ENCODE assay signal across 20 cellular contexts in genomic region chr4:87275311-87275710, GRCh38. TPM values are rescaled to one million over a fixed set of nuclear protein-coding genes. Genes with fewer than 3 reads are reported as not detected.
DNase-seq lines count a peak whose midpoint lies in the region; ATAC-seq, FAIRE-seq and TF ChIP-seq lines count a peak whose summit lies in the region.
"Had no signal": no experiment of that assay in that cellular context is flagged by ENCODE, and none has a peak within 500 bp of the region (broad histone marks: within the 10 kb centered on the region; RNA-seq: fewer than 3 reads in every experiment).

No MANE protein-coding gene starts in this region.

- TF ChIP-seq EP300 in HepG2 (IDR thresholded peaks at IDR 0.05; ENCODE audit: low read depth in 2 of 2, low read length in 2 of 2) (no peak), HepG2 (CRISPR knock-in tag; IDR thresholded peaks at IDR 0.05; ENCODE audit: borderline replicate concordance) (no peak), upper lobe of left lung (IDR thresholded peaks at IDR 0.05) (no peak)

- H3K36me3 ChIP-seq in HepG2 (replicated peaks in 1 of 2; ENCODE audit: control insufficient read depth in 1 of 2, insufficient read depth in 2 of 2, low read length in 2 of 2) (no peaks in the 10 kb centered on the region), right lobe of liver (no peaks in the 10 kb centered on the region), small intestine (ENCODE audit: control insufficient read depth in 2 of 2, insufficient read depth in 2 of 2, low read length in 2 of 2) (no peaks in the 10 kb centered on the region), upper lobe of left lung (no peaks in the 10 kb centered on the region)
- H3K36me3 ChIP-seq: BLaER1 had no signal

- H3K27ac ChIP-seq in HepG2 (ENCODE audit: extremely low read length, insufficient read depth, low read length) = no peak overlapping the region
- H3K27ac ChIP-seq in right lobe of liver = no peak overlapping the region
- H3K27ac ChIP-seq in small intestine (ENCODE audit: low read depth in 1 of 2, low read length in 1 of 2) = no peak overlapping the region
- no peak overlapping the region for H3K27ac ChIP-seq in upper lobe of left lung
- H3K27ac ChIP-seq: 22Rv1, BLaER1, GM23248 had no signal

- no TSS peak for BruUV-seq in HepG2 (replicated peaks; lab: Mats Ljungman, UMichigan)

- 20% methylated on average over 2 of the region's 2 CpGs for WGBS in HepG2 (ENCODE audit: low lambda C conversion rate)
- WGBS in right lobe of liver (ENCODE audit: insufficient coverage, low coverage, low lambda C conversion rate, missing lambda C conversion rate) = 61% methylated on average over 2 of the region's 2 CpGs
- WGBS in small intestine, 3 donors = 48 to 77% (median 61%) methylated on average over 2 of the region's 2 CpGs
- 80 to 86% methylated on average over 2 of the region's 2 CpGs for WGBS in upper lobe of left lung, 2 donors

- POLR2A ChIA-PET in HepG2 (lab: Yijun Ruan, JAX) = no interaction called here

- TF ChIP-seq POLR2A in HepG2 (IDR thresholded peaks at IDR 0.05; ENCODE audit: insufficient read depth in 1 of 2, low read depth in 2 of 2, low read length in 2 of 2) (no peak), right lobe of liver (IDR thresholded peaks at IDR 0.05) (no peak), upper lobe of left lung (IDR thresholded peaks at IDR 0.05) (no peak)

- no peak overlapping the region for H3K4me2 ChIP-seq in HepG2 (ENCODE audit: low read depth, low read length)
- H3K4me2 ChIP-seq: BLaER1 had no signal

- no peak overlapping the region for H3K9ac ChIP-seq in HepG2 (ENCODE audit: insufficient read depth, low read depth, low read length)
- H3K9ac ChIP-seq: BLaER1, GM23248 had no signal

- DNase-seq in HepG2 (ENCODE audit: low spot score) (no peak), right lobe of liver (no peak), NCI-H69 (lab: John Stamatoyannopoulos, UW) (peak; percentile 36), small intestine (peak; percentile 1), upper lobe of left lung (no peak)
- DNase-seq: Caco-2; CD4-positive, CD25-positive, alpha-beta regulatory T cell; CD8-positive, alpha-beta T cell; DMS153; DND-41; H7; HCEC 1CT had no signal

- ATAC-seq in HepG2 (no peak), right lobe of liver (no peak), upper lobe of left lung (ENCODE audit: low FRiP score in 2 of 2) (no peak), GM21737 (IDR thresholded peaks at IDR 0.05; ENCODE audit: unreplicated experiment) (no peak)
- ATAC-seq: CD8-positive, alpha-beta T cell had no signal

- H3K4me1 ChIP-seq in HepG2 (ENCODE audit: insufficient read depth, low read length) (peaks cover 54% of the 10 kb centered on the region), right lobe of liver (peaks cover 0 to 17% (median 8%) of the 10 kb centered on the region in 4 donors), small intestine (ENCODE audit: control insufficient read depth in 2 of 2, insufficient read depth in 1 of 2, low read depth in 1 of 2, low read length in 1 of 2) (no peaks in the 10 kb centered on the region), upper lobe of left lung (no peaks in the 10 kb centered on the region)
- H3K4me1 ChIP-seq: BLaER1 had no signal

- no peak for TF ChIP-seq CTCF in HepG2 (CRISPR knock-in tag; IDR thresholded peaks at IDR 0.05)
- no peak for TF ChIP-seq CTCF in right lobe of liver (IDR thresholded peaks at IDR 0.05)
- no peak for TF ChIP-seq CTCF in upper lobe of left lung (IDR thresholded peaks at IDR 0.05)

- H3K27me3 ChIP-seq in HepG2 (ENCODE audit: control insufficient read depth in 1 of 2, insufficient read depth in 2 of 2, low read length in 2 of 2) = no peaks in the 10 kb centered on the region
- H3K27me3 ChIP-seq in right lobe of liver = no peaks in the 10 kb centered on the region
- peaks cover 0 to 2% of the 10 kb centered on the region in 2 donors for H3K27me3 ChIP-seq in small intestine (ENCODE audit: control insufficient read depth in 2 of 2, insufficient read depth in 2 of 2, low read length in 2 of 2)
- H3K27me3 ChIP-seq in upper lobe of left lung = no peaks in the 10 kb centered on the region
- H3K27me3 ChIP-seq: BLaER1 had no signal

- intact Hi-C loops in HepG2 (cut with micrococcal nuclease; ENCODE audit: unreplicated experiment) (no loop called here), right lobe of liver (cut with DNase I) (no loop called here)

- no peaks in the 10 kb centered on the region for H4K20me1 ChIP-seq in HepG2 (ENCODE audit: insufficient read depth, low read length)
- H4K20me1 ChIP-seq: BLaER1 had no signal

- H2AFZ ChIP-seq in HepG2 (ENCODE audit: low read length) = no peak overlapping the region
- H2AFZ ChIP-seq: GM23248 had no signal

- H3K4me3 ChIP-seq in HepG2 (replicated peaks in 1 of 3; ENCODE audit: insufficient read depth in 1 of 3, low read depth in 2 of 3, low read length in 3 of 3) = no peak overlapping the region
- no peak overlapping the region for H3K4me3 ChIP-seq in right lobe of liver
- H3K4me3 ChIP-seq in small intestine (ENCODE audit: low read depth in 1 of 2, low read length in 2 of 2) = no peak overlapping the region
- no peak overlapping the region for H3K4me3 ChIP-seq in upper lobe of left lung
- H3K4me3 ChIP-seq: BLaER1, GM23248 had no signal

- in situ Hi-C loops in HepG2 (cut with HindIII; ENCODE audit: extremely low pct_ligation_motif_present, low pct_unique_long_range_greater_than_20kb) = no loop called here

- H3K9me3 ChIP-seq in HepG2 (ENCODE audit: low read length) (no peaks in the 10 kb centered on the region), right lobe of liver (no peaks in the 10 kb centered on the region), small intestine (ENCODE audit: control insufficient read depth, low read depth) (no peaks in the 10 kb centered on the region), upper lobe of left lung (no peaks in the 10 kb centered on the region)
- H3K9me3 ChIP-seq: BLaER1, Caco-2 had no signal

- no peaks in the 10 kb centered on the region for H3K79me2 ChIP-seq in HepG2 (ENCODE audit: insufficient read depth, low read length)

- CTCF ChIA-PET in HepG2 (lab: Yijun Ruan, JAX; ENCODE audit: low intra/inter-chr PET ratio, low total read pairs) = no interaction called here

- no peak for TF ChIP-seq RAD21 in HepG2 (CRISPR knock-in tag; IDR thresholded peaks at IDR 0.05)

- FAIRE-seq in HepG2 (lab: Jason Lieb, UNC) (no peak), small intestine (lab: Jason Lieb, UNC) (no peak)
- FAIRE-seq: A204.1, G401.6, GM12892, H1 had no signal

RNA-seq across cellular contexts. Expression of gene HSD17B13, which starts 47.4 kb away (rescaled TPM):
- total RNA-seq in HepG2 (2016; rRNA removed; fragmentation: Illumina TruSeq; extraction: Trizol) = 0.04 TPM in 1 of 2 replicates, not detected in the other
- total RNA-seq in HepG2 (2016; cell fraction: cytosol; rRNA removed; fragmentation: Illumina TruSeq; extraction: Trizol; ENCODE audit: low read depth) = not detected in 2 replicates
- total RNA-seq in HepG2 (2016; cell fraction: insoluble cytoplasmic fraction; rRNA removed; fragmentation: Illumina TruSeq; extraction: Trizol) = 0.07 and 0.11 TPM in 2 replicates
- not detected in 2 replicates for total RNA-seq in HepG2 (2016; cell fraction: membrane; rRNA removed; fragmentation: Illumina TruSeq; extraction: Trizol)
- total RNA-seq in HepG2 (2016; cell fraction: nucleus; rRNA removed; fragmentation: Illumina TruSeq; extraction: Trizol) = 0.16 and 0.34 TPM in 2 replicates
- polyA plus RNA-seq in HepG2 (2011; rRNA removed) = 0.15 and 0.27 TPM in 2 replicates
- polyA plus RNA-seq in HepG2 (2011; cell fraction: cytosol; rRNA removed) = 0.13 TPM in 2 replicates
- polyA plus RNA-seq in HepG2 (2011; cell fraction: nucleus; rRNA removed) = 0.32 and 0.40 TPM in 2 replicates
- polyA plus RNA-seq in HepG2 (2012) = 0.59 and 1.4 TPM in 2 replicates
- 0.06 TPM in 1 of 2 replicates, not detected in the other for polyA plus RNA-seq in HepG2 (2016; cell fraction: cytosol; fragmentation: Illumina TruSeq; extraction: Trizol; ENCODE audit: low read depth)
- polyA plus RNA-seq in HepG2 (2016; cell fraction: insoluble cytoplasmic fraction; fragmentation: Illumina TruSeq; extraction: Trizol; ENCODE audit: low read depth) = not detected in 2 replicates
- not detected in 2 replicates for polyA plus RNA-seq in HepG2 (2016; cell fraction: membrane; fragmentation: Illumina TruSeq; extraction: Trizol; ENCODE audit: low read depth)
- polyA plus RNA-seq in HepG2 (2016; cell fraction: nucleus; fragmentation: Illumina TruSeq; extraction: Trizol; ENCODE audit: insufficient read depth, low read depth) = 0.53 and 0.68 TPM in 2 replicates
- polyA minus RNA-seq in HepG2 (2011; rRNA and poly(A)+ RNA removed; ENCODE audit: low replicate concordance) = 0.07 TPM in 1 of 2 replicates, not detected in the other
- not detected in 2 replicates for polyA minus RNA-seq in HepG2 (2011; cell fraction: cytosol; rRNA and poly(A)+ RNA removed)
- polyA minus RNA-seq in HepG2 (2011; cell fraction: nucleus; rRNA and poly(A)+ RNA removed) = 0.37 and 0.52 TPM in 2 replicates
- total RNA-seq in right lobe of liver = 100 to 1,000 TPM in 2 of 6 experiments, 10 to 100 TPM in 4; 27.1 to 181 (median 65.3) TPM
- under 1 TPM; 0.13 to 0.67 (median 0.27) TPM for polyA plus RNA-seq in small intestine
- total RNA-seq in upper lobe of left lung = 10 to 100 TPM in 1 of 6 donors, 1 to 10 TPM in 2, under 1 TPM in 3; 0.30 to 16.7 (median 1.7) TPM
- total RNA-seq: GM23248 had no signal
- polyA plus RNA-seq: GM23248 had no signal

RNA-seq across cellular contexts. Expression of gene KLHL8, which starts 54.9 kb away (rescaled TPM):
- total RNA-seq in HepG2 (2016; rRNA removed; fragmentation: Illumina TruSeq; extraction: Trizol) (11.7 and 18.4 TPM in 2 replicates), right lobe of liver (1 to 10 TPM; 5.5 to 9.6 (median 7.2) TPM), upper lobe of left lung (10 to 100 TPM in 4 of 6 donors, 1 to 10 TPM in 2; 8.2 to 18.8 (median 11.9) TPM)
- total RNA-seq in HepG2 (2016; cell fraction: cytosol; rRNA removed; fragmentation: Illumina TruSeq; extraction: Trizol; ENCODE audit: low read depth) = 29.5 and 30.8 TPM in 2 replicates
- 12.4 and 16.0 TPM in 2 replicates for total RNA-seq in HepG2 (2016; cell fraction: insoluble cytoplasmic fraction; rRNA removed; fragmentation: Illumina TruSeq; extraction: Trizol)
- total RNA-seq in HepG2 (2016; cell fraction: membrane; rRNA removed; fragmentation: Illumina TruSeq; extraction: Trizol) = 21.3 and 27.0 TPM in 2 replicates
- total RNA-seq in HepG2 (2016; cell fraction: nucleus; rRNA removed; fragmentation: Illumina TruSeq; extraction: Trizol) = 10.2 and 11.7 TPM in 2 replicates
- polyA plus RNA-seq in HepG2 (2011; rRNA removed) (2.6 and 2.8 TPM in 2 replicates), small intestine (1 to 10 TPM; 5.4 to 7.6 (median 6.5) TPM)
- 1.7 and 3.5 TPM in 2 replicates for polyA plus RNA-seq in HepG2 (2011; cell fraction: cytosol; rRNA removed)
- polyA plus RNA-seq in HepG2 (2011; cell fraction: nucleus; rRNA removed) = 1.6 TPM in 2 replicates
- 7.8 and 8.3 TPM in 2 replicates for polyA plus RNA-seq in HepG2 (2012)
- polyA plus RNA-seq in HepG2 (2016; cell fraction: cytosol; fragmentation: Illumina TruSeq; extraction: Trizol; ENCODE audit: low read depth) = 0.57 and 0.74 TPM in 2 replicates
- polyA plus RNA-seq in HepG2 (2016; cell fraction: insoluble cytoplasmic fraction; fragmentation: Illumina TruSeq; extraction: Trizol; ENCODE audit: low read depth) = 13.1 and 14.9 TPM in 2 replicates
- 2.8 and 3.1 TPM in 2 replicates for polyA plus RNA-seq in HepG2 (2016; cell fraction: membrane; fragmentation: Illumina TruSeq; extraction: Trizol; ENCODE audit: low read depth)
- 6.6 and 6.7 TPM in 2 replicates for polyA plus RNA-seq in HepG2 (2016; cell fraction: nucleus; fragmentation: Illumina TruSeq; extraction: Trizol; ENCODE audit: insufficient read depth, low read depth)
- polyA minus RNA-seq in HepG2 (2011; rRNA and poly(A)+ RNA removed; ENCODE audit: low replicate concordance) = 6.6 and 12.6 TPM in 2 replicates
- polyA minus RNA-seq in HepG2 (2011; cell fraction: cytosol; rRNA and poly(A)+ RNA removed) = 8.1 and 10.3 TPM in 2 replicates
- polyA minus RNA-seq in HepG2 (2011; cell fraction: nucleus; rRNA and poly(A)+ RNA removed) = 12.7 and 12.9 TPM in 2 replicates

Comparison
In these comparisons a context has a peak if more than half of its experiments do, and no peak if none do; other contexts are left out.
1. DNase-seq: peak in NCI-H69 (single experiment) and small intestine (single experiment); none in HepG2 (single experiment), right lobe of liver (0 of 3) and upper lobe of left lung (0 of 2).